10 cellular contexts compared by ENCODE assay signal in the genomic region with DNA sequence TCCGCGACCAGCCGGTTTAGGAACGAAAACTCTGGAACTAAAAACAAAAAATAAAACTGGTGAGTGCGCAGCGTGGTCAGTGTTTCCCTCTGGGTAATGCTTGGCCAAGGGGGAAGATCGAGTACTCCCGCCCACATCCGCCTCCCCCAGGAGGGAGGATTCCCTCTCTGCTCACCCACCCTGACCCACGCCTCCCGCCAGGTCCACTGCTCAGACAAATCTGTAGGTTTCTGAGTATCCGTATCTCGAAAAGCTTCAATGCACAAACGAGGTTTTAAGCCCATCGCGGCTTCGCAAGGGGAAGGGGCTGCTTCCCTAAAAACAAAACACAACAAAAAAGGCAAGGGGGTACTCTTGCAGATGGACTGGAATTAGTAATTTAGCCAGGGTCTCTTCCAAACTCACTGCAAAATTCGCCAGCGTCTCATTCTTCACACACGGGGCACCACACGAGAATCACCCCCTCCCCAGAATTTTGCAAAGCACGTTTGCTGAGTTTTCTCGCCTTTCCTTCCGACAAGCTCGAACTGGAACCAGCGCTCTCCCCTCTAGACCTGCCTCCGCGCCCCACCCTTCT.
DNase-seq lines count a peak whose midpoint lies in the region; TF ChIP-seq lines count a peak whose summit lies in the region.
"Had no signal": no experiment of that assay in that cellular context is flagged by ENCODE, and none has a peak within 500 bp of the region (broad histone marks: within the 10 kb centered on the region; RNA-seq: fewer than 3 reads in every experiment).

No MANE protein-coding gene starts in this region.

- no peak overlapping the region for H3K9ac ChIP-seq in mesenchymal stem cell (ENCODE audit: low read length)
- H3K9ac ChIP-seq: KMS-11 had no signal

- no peak overlapping the region for H2AK5ac ChIP-seq in mesenchymal stem cell (ENCODE audit: low read length, severe bottlenecking)

- no peak overlapping the region for H3K18ac ChIP-seq in mesenchymal stem cell (ENCODE audit: low read depth in 1 of 2, low read length in 2 of 2)

- peak overlapping the region; percentile 38 for H3K4me2 ChIP-seq in mesenchymal stem cell (ENCODE audit: low read length, poor library complexity, severe bottlenecking)
- H3K4me2 ChIP-seq: KMS-11 had no signal

- H3K36me3 ChIP-seq in breast epithelium: no peaks in the 10 kb centered on the region
- no peaks in the 10 kb centered on the region for H3K36me3 ChIP-seq in mesenchymal stem cell (ENCODE audit: control insufficient read depth in 1 of 2, insufficient read depth in 2 of 2, low read depth in 1 of 2, low read length in 2 of 2)
- H3K36me3 ChIP-seq in tibial artery: no peaks in the 10 kb centered on the region
- H3K36me3 ChIP-seq in uterus: no peaks in the 10 kb centered on the region

- no peak overlapping the region for H2BK12ac ChIP-seq in mesenchymal stem cell (ENCODE audit: low read length in 2 of 2)

- no peak overlapping the region for H2AFZ ChIP-seq in mesenchymal stem cell (ENCODE audit: low read depth, low read length)

- H3K4me1 Mint-ChIP-seq in MCF 10A (ENCODE audit: insufficient read depth, unreplicated experiment): no peaks in the 10 kb centered on the region
- H3K4me1 Mint-ChIP-seq in activated T-helper 1 cell treated with anti-CD3 and anti-CD28 coated beads, Interleukin-12 subunit alpha, Interleukin-12 subunit beta, Interleukin-2, Interleukin-4 antibody, amounts not matched to agents 30 ng/mL and 10 ng/mL and 1 ng/mL, durations not matched to agents 14 hours and 24 hours and 36 hours (ENCODE audit: low read depth): peaks cover 24% of the 10 kb centered on the region

- H3K9me3 ChIP-seq in breast epithelium: no peaks in the 10 kb centered on the region
- H3K9me3 ChIP-seq in mesenchymal stem cell (ENCODE audit: control insufficient read depth, low read length): peaks cover 5% of the 10 kb centered on the region
- no peaks in the 10 kb centered on the region for H3K9me3 ChIP-seq in tibial artery
- no peaks in the 10 kb centered on the region for H3K9me3 ChIP-seq in uterus

- H3K27ac Mint-ChIP-seq in MCF 10A (ENCODE audit: low read depth, unreplicated experiment): no peak overlapping the region
- H3K27ac Mint-ChIP-seq in activated T-helper 1 cell treated with anti-CD3 and anti-CD28 coated beads, Interleukin-12 subunit alpha, Interleukin-12 subunit beta, Interleukin-2, Interleukin-4 antibody, amounts not matched to agents 30 ng/mL and 10 ng/mL and 1 ng/mL, durations not matched to agents 14 hours and 24 hours and 36 hours: peak overlapping the region; percentile 71

- H3K14ac ChIP-seq in mesenchymal stem cell (ENCODE audit: low read length in 2 of 2): no peak overlapping the region

- no peak overlapping the region for H2BK5ac ChIP-seq in mesenchymal stem cell (ENCODE audit: low read depth, low read length, poor library complexity, severe bottlenecking)

- no peaks in the 10 kb centered on the region for H3K79me1 ChIP-seq in mesenchymal stem cell (replicated peaks; ENCODE audit: low read length, poor library complexity, severe bottlenecking)

- no peak overlapping the region for H3K23ac ChIP-seq in mesenchymal stem cell (ENCODE audit: low read length in 2 of 2)

- no peak overlapping the region for H4K91ac ChIP-seq in mesenchymal stem cell (ENCODE audit: low read length)

- no peak overlapping the region for H3K4ac ChIP-seq in mesenchymal stem cell (ENCODE audit: low read depth in 1 of 2, low read length in 2 of 2)

- 3% methylated on average over 28 of the region's 28 CpGs for WGBS in mesenchymal stem cell

- peaks cover 6 to 24% of the 10 kb centered on the region in 2 donors for H3K4me1 ChIP-seq in breast epithelium
- H3K4me1 ChIP-seq in mesenchymal stem cell (ENCODE audit: control insufficient read depth, insufficient read depth, low read depth, low read length): peaks cover 35% of the 10 kb centered on the region
- peaks cover 0 to 48% (median 45%) of the 10 kb centered on the region in 4 donors for H3K4me1 ChIP-seq in tibial artery
- H3K4me1 ChIP-seq in uterus: peaks cover 0 to 35% of the 10 kb centered on the region in 2 donors

- TF ChIP-seq POLR2A in breast epithelium (IDR thresholded peaks at IDR 0.05): no peak
- TF ChIP-seq POLR2A in uterus (IDR thresholded peaks at IDR 0.05): no peak

- DNase-seq in breast epithelium (ENCODE audit: low spot score in 2 of 2) (no peak), MCF 10A (ENCODE audit: unreplicated experiment) (no peak), mesenchymal stem cell (no peak), tibial artery (no peak), kidney tubule cell (ENCODE audit: low spot score) (no peak), ACHN (no peak), uterus (no peak)
- DNase-seq in activated T-helper 1 cell treated with anti-CD3 and anti-CD28 coated beads, Interleukin-12 subunit alpha, Interleukin-12 subunit beta, Interleukin-2, Interleukin-4 antibody, amounts not matched to agents 30 ng/mL and 10 ng/mL and 1 ng/mL, durations not matched to agents 14 hours and 24 hours and 36 hours (ENCODE audit: low spot score): no peak
- DNase-seq: effector memory CD4-positive, alpha-beta T cell had no signal

- no peaks in the 10 kb centered on the region for H3K36me3 Mint-ChIP-seq in MCF 10A (ENCODE audit: insufficient read depth, unreplicated experiment)
- H3K36me3 Mint-ChIP-seq in activated T-helper 1 cell treated with anti-CD3 and anti-CD28 coated beads, Interleukin-12 subunit alpha, Interleukin-12 subunit beta, Interleukin-2, Interleukin-4 antibody, amounts not matched to agents 30 ng/mL and 10 ng/mL and 1 ng/mL, durations not matched to agents 14 hours and 24 hours and 36 hours (ENCODE audit: low read depth): no peaks in the 10 kb centered on the region

- TF ChIP-seq CTCF in breast epithelium (IDR thresholded peaks at IDR 0.05): no peak
- TF ChIP-seq CTCF in MCF 10A (IDR thresholded peaks at IDR 0.05; ENCODE audit: unreplicated experiment): no peak
- no peak for TF ChIP-seq CTCF in tibial artery (IDR thresholded peaks at IDR 0.05)
- TF ChIP-seq CTCF in uterus (IDR thresholded peaks at IDR 0.05): no peak

- no peak overlapping the region for H3K4me3 Mint-ChIP-seq in MCF 10A (ENCODE audit: unreplicated experiment)
- peak overlapping the region; percentile 22 for H3K4me3 Mint-ChIP-seq in activated T-helper 1 cell treated with anti-CD3 and anti-CD28 coated beads, Interleukin-12 subunit alpha, Interleukin-12 subunit beta, Interleukin-2, Interleukin-4 antibody, amounts not matched to agents 30 ng/mL and 10 ng/mL and 1 ng/mL, durations not matched to agents 14 hours and 24 hours and 36 hours

- peak overlapping the region; percentile 17 to 61 (median 22) for H3K4me3 ChIP-seq in breast epithelium
- H3K4me3 ChIP-seq in mesenchymal stem cell (ENCODE audit: insufficient read depth in 1 of 2, low read depth in 1 of 2, low read length in 2 of 2): peak overlapping the region in 1 of 2 experiments; percentile 69
- peak overlapping the region; percentile 18 to 45 for H3K4me3 ChIP-seq in tibial artery
- peak overlapping the region in 1 of 2 donors; percentile 15 for H3K4me3 ChIP-seq in uterus

- intact Hi-C loops in breast epithelium (cut with DNase I; ENCODE audit: low total_unique reads): no loop called here
- intact Hi-C loops in MCF 10A (cut with micrococcal nuclease): no loop called here
- intact Hi-C loops in activated T-helper 1 cell treated with anti-CD3 and anti-CD28 coated beads, Interleukin-12 subunit alpha, Interleukin-12 subunit beta, Interleukin-2, Interleukin-4 antibody, amounts not matched to agents 30 ng/mL and 10 ng/mL and 1 ng/mL, durations not matched to agents 14 hours and 24 hours and 36 hours (cut with micrococcal nuclease): loop anchor here (10.0 kb wide), 1 partner anchor 1482 kb away; no protein-coding TSS in a partner anchor
- intact Hi-C loops in tibial artery (cut with DNase I; ENCODE audit: low total_unique reads): no loop called here
- intact Hi-C loops in uterus (cut with DNase I; ENCODE audit: low total_unique reads): no loop called here

- H3K27me3 ChIP-seq in breast epithelium (peaks cover 20 to 69% of the 10 kb centered on the region in 2 donors), mesenchymal stem cell (ENCODE audit: control insufficient read depth in 1 of 2, insufficient read depth in 1 of 2, low read length in 2 of 2) (peaks cover 91 to 92% of the 10 kb centered on the region in 2 experiments), tibial artery (peaks cover 0 to 96% of the 10 kb centered on the region in 2 donors), uterus (peaks cover 28 to 70% of the 10 kb centered on the region in 2 donors)

- no TSS peak for BruUV-seq in MCF 10A (replicated peaks; lab: Mats Ljungman, UMichigan)

- CTCF ChIA-PET in MCF 10A (lab: Yijun Ruan, JAX): no interaction called here

- H2BK120ac ChIP-seq in mesenchymal stem cell (ENCODE audit: low read depth, low read length): no peak overlapping the region

- H2BK15ac ChIP-seq in mesenchymal stem cell (ENCODE audit: low read depth, poor library complexity, severe bottlenecking): no peak overlapping the region

- POLR2A ChIA-PET in MCF 10A (lab: Yijun Ruan, JAX): no interaction called here

- H4K8ac ChIP-seq in mesenchymal stem cell (ENCODE audit: low read length): no peak overlapping the region

- H3K9me3 Mint-ChIP-seq in MCF 10A (ENCODE audit: unreplicated experiment): no peaks in the 10 kb centered on the region
- no peaks in the 10 kb centered on the region for H3K9me3 Mint-ChIP-seq in activated T-helper 1 cell treated with anti-CD3 and anti-CD28 coated beads, Interleukin-12 subunit alpha, Interleukin-12 subunit beta, Interleukin-2, Interleukin-4 antibody, amounts not matched to agents 30 ng/mL and 10 ng/mL and 1 ng/mL, durations not matched to agents 14 hours and 24 hours and 36 hours

- H3K27ac ChIP-seq in breast epithelium (no peak overlapping the region), mesenchymal stem cell (ENCODE audit: low read length, poor library complexity, severe bottlenecking) (no peak overlapping the region), tibial artery (no peak overlapping the region), uterus (no peak overlapping the region)
- H3K27ac ChIP-seq: KMS-11 had no signal

- in situ Hi-C loops in ACHN (cut with HindIII; ENCODE audit: low pct_ligation_motif_present, low pct_unique_long_range_greater_than_20kb, low sequenced_read_pairs): no loop called here

- H3K27me3 Mint-ChIP-seq in MCF 10A (ENCODE audit: insufficient read depth, unreplicated experiment): peaks cover 43% of the 10 kb centered on the region
- peaks cover 73% of the 10 kb centered on the region for H3K27me3 Mint-ChIP-seq in activated T-helper 1 cell treated with anti-CD3 and anti-CD28 coated beads, Interleukin-12 subunit alpha, Interleukin-12 subunit beta, Interleukin-2, Interleukin-4 antibody, amounts not matched to agents 30 ng/mL and 10 ng/mL and 1 ng/mL, durations not matched to agents 14 hours and 24 hours and 36 hours (ENCODE audit: insufficient read depth)
